ENCODE assay signal across 24 cellular contexts in the genomic region with DNA sequence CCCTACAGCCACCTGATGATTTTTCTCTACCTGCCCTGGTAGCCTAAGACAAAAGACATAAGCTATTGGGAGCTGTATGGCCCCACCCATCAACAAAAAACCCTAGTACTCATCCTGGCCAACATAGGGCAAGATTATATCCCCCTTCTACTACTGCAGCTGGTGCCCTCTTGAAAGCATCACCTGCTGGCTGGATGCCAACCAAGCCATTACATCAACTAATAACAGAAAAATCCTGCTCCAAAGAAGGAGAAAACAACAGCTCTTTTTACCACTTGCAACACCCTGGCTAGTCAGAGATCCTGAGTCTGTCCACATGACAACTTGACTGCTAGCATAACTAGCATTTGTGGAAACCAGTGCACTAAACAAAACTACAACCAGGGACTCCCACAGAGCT. TPM values are rescaled to one million over a fixed set of nuclear protein-coding genes. Genes with fewer than 3 reads are reported as not detected.
DNase-seq lines count a peak whose midpoint lies in the region; ATAC-seq and TF ChIP-seq lines count a peak whose summit lies in the region.
"Had no signal": no experiment of that assay in that cellular context is flagged by ENCODE, and none has a peak within 500 bp of the region (broad histone marks: within the 10 kb centered on the region; RNA-seq: fewer than 3 reads in every experiment).

No MANE protein-coding gene starts in this region.

- H3K36me3 Mint-ChIP-seq in activated CD8-positive, alpha-beta T cell treated with anti-CD3 and anti-CD28 coated beads for 36 hours (ENCODE audit: low read depth) = no peaks in the 10 kb centered on the region
- H3K36me3 Mint-ChIP-seq in activated CD8-positive, alpha-beta T cell treated with anti-CD3 and anti-CD28 coated beads, Interleukin-2, amount 10 ng/mL, durations not matched to agents 7 days and 5 days (ENCODE audit: low read depth) = no peaks in the 10 kb centered on the region
- H3K36me3 Mint-ChIP-seq: activated naive CD8-positive, alpha-beta T cell treated with anti-CD3 and anti-CD28 coated beads, Interleukin-2, amount 10 ng/mL, durations not matched to agents 7 days and 5 days; stimulated activated memory B cell treated with anti-CD40 and anti-IgM and Interleukin-4, amounts not matched to agents 10 μg/mL and 1 μg/mL and 100 μg/mL, for 72 hours; T-cell had no signal

- no peaks in the 10 kb centered on the region for H3K27me3 Mint-ChIP-seq in activated CD8-positive, alpha-beta T cell treated with anti-CD3 and anti-CD28 coated beads for 36 hours
- no peaks in the 10 kb centered on the region for H3K27me3 Mint-ChIP-seq in activated CD8-positive, alpha-beta T cell treated with anti-CD3 and anti-CD28 coated beads, Interleukin-2, amount 10 ng/mL, durations not matched to agents 7 days and 5 days (ENCODE audit: low read depth)
- H3K27me3 Mint-ChIP-seq: activated naive CD8-positive, alpha-beta T cell treated with anti-CD3 and anti-CD28 coated beads, Interleukin-2, amount 10 ng/mL, durations not matched to agents 7 days and 5 days; central memory CD8-positive, alpha-beta T cell had no signal

- CTCF ChIA-PET in activated CD8-positive, alpha-beta T cell treated with anti-CD3 and anti-CD28 coated beads for 36 hours (lab: Charles Lee) = no interaction called here
- CTCF ChIA-PET in activated CD8-positive, alpha-beta T cell treated with anti-CD3 and anti-CD28 coated beads, Interleukin-2, amount 10 ng/mL, durations not matched to agents 7 days and 5 days (lab: Charles Lee) = no interaction called here

- POLR2A ChIA-PET in activated CD8-positive, alpha-beta T cell treated with anti-CD3 and anti-CD28 coated beads for 36 hours (lab: Charles Lee) = no interaction called here
- POLR2A ChIA-PET in activated CD8-positive, alpha-beta T cell treated with anti-CD3 and anti-CD28 coated beads, Interleukin-2, amount 10 ng/mL, durations not matched to agents 7 days and 5 days (lab: Charles Lee) = no interaction called here

- H3K9me3 Mint-ChIP-seq in activated CD8-positive, alpha-beta T cell treated with anti-CD3 and anti-CD28 coated beads for 36 hours = no peaks in the 10 kb centered on the region
- H3K9me3 Mint-ChIP-seq in activated CD8-positive, alpha-beta T cell treated with anti-CD3 and anti-CD28 coated beads, Interleukin-2, amount 10 ng/mL, durations not matched to agents 7 days and 5 days (ENCODE audit: insufficient read depth) = no peaks in the 10 kb centered on the region
- H3K9me3 Mint-ChIP-seq: activated CD4-positive, alpha-beta memory T cell treated with anti-CD3 and anti-CD28 coated beads, Interleukin-2, amount 10 ng/mL, durations not matched to agents 7 days and 5 days; activated naive CD8-positive, alpha-beta T cell treated with anti-CD3 and anti-CD28 coated beads, Interleukin-2, amount 10 ng/mL, durations not matched to agents 7 days and 5 days; central memory CD8-positive, alpha-beta T cell; stimulated activated memory B cell treated with anti-CD40 and anti-IgM and Interleukin-4, amounts not matched to agents 10 μg/mL and 1 μg/mL and 100 μg/mL, for 72 hours; T-cell had no signal

- no peak overlapping the region for H3K27ac ChIP-seq in esophagus muscularis mucosa (replicated peaks in 1 of 4)
- H3K27ac ChIP-seq: dorsolateral prefrontal cortex, lower lobe of right lung, pancreas, SJCRH30 had no signal

- TF ChIP-seq CTCF in activated CD8-positive, alpha-beta T cell treated with anti-CD3 and anti-CD28 coated beads for 36 hours (IDR thresholded peaks at IDR 0.05) = no peak
- TF ChIP-seq CTCF in esophagus muscularis mucosa (IDR thresholded peaks at IDR 0.05) = no peak

- no peaks in the 10 kb centered on the region for H3K27me3 ChIP-seq in esophagus muscularis mucosa
- H3K27me3 ChIP-seq: SJCRH30 had no signal

- H3K4me1 Mint-ChIP-seq in activated CD8-positive, alpha-beta T cell treated with anti-CD3 and anti-CD28 coated beads for 36 hours (ENCODE audit: low read depth) = peaks cover 7% of the 10 kb centered on the region
- peaks cover 10% of the 10 kb centered on the region for H3K4me1 Mint-ChIP-seq in activated CD8-positive, alpha-beta T cell treated with anti-CD3 and anti-CD28 coated beads, Interleukin-2, amount 10 ng/mL, durations not matched to agents 7 days and 5 days (ENCODE audit: low read depth)
- H3K4me1 Mint-ChIP-seq: central memory CD8-positive, alpha-beta T cell; stimulated activated memory B cell treated with anti-CD40 and anti-IgM and Interleukin-4, amounts not matched to agents 10 μg/mL and 1 μg/mL and 100 μg/mL, for 72 hours had no signal

- no peak overlapping the region for H3K27ac Mint-ChIP-seq in activated CD8-positive, alpha-beta T cell treated with anti-CD3 and anti-CD28 coated beads for 36 hours
- no peak overlapping the region for H3K27ac Mint-ChIP-seq in activated CD8-positive, alpha-beta T cell treated with anti-CD3 and anti-CD28 coated beads, Interleukin-2, amount 10 ng/mL, durations not matched to agents 7 days and 5 days
- H3K27ac Mint-ChIP-seq: activated CD4-positive, alpha-beta memory T cell treated with anti-CD3 and anti-CD28 coated beads, Interleukin-2, amount 10 ng/mL, durations not matched to agents 7 days and 5 days; activated naive CD8-positive, alpha-beta T cell treated with anti-CD3 and anti-CD28 coated beads, Interleukin-2, amount 10 ng/mL, durations not matched to agents 7 days and 5 days; stimulated activated memory B cell treated with anti-CD40 and anti-IgM and Interleukin-4, amounts not matched to agents 10 μg/mL and 1 μg/mL and 100 μg/mL, for 72 hours; T-cell had no signal

- DNase-seq in activated CD8-positive, alpha-beta T cell treated with anti-CD3 and anti-CD28 coated beads for 36 hours = peak; percentile 2
- DNase-seq in activated CD8-positive, alpha-beta T cell treated with anti-CD3 and anti-CD28 coated beads, Interleukin-2, amount 10 ng/mL, durations not matched to agents 7 days and 5 days = no peak
- DNase-seq in NCI-H524 (lab: John Stamatoyannopoulos, UW) (peak; percentile 30 to 74), esophagus muscularis mucosa (ENCODE audit: extremely low spot score) (no peak), SW480 (ENCODE audit: low spot score) (no peak), NCI-H187 (lab: John Stamatoyannopoulos, UW) (no peak)
- DNase-seq in stimulated activated CD4-positive, alpha-beta T cell treated with anti-CD3 and anti-CD28 coated beads, Interleukin-4, amount 100 ng/mL, for 24 hours = no peak
- DNase-seq: ACHN; activated CD4-positive, alpha-beta memory T cell treated with anti-CD3 and anti-CD28 coated beads, Interleukin-2, amount 10 ng/mL, durations not matched to agents 7 days and 5 days; activated effector memory CD4-positive, alpha-beta T cell treated with anti-CD3 and anti-CD28 coated beads, Interleukin-2, amount 50 U/mL, for 16 hours; activated T-cell treated with anti-CD3 and anti-CD28 coated beads for 4 hours; dorsolateral prefrontal cortex; EL; kidney; lower lobe of right lung; NCI-H226; pancreas; SJCRH30; T-cell had no signal

- no peak for TF ChIP-seq POLR2A in esophagus muscularis mucosa (IDR thresholded peaks at IDR 0.05; ENCODE audit: low read depth)

- no peak for ATAC-seq in activated CD8-positive, alpha-beta T cell treated with anti-CD3 and anti-CD28 coated beads for 36 hours
- ATAC-seq in activated CD8-positive, alpha-beta T cell treated with anti-CD3 and anti-CD28 coated beads, Interleukin-2, amount 10 ng/mL, durations not matched to agents 7 days and 5 days = no peak
- peak; percentile 20 for ATAC-seq in HG02943 (IDR thresholded peaks at IDR 0.05; ENCODE audit: low read depth, unreplicated experiment)
- ATAC-seq: lower lobe of right lung; pancreas; stimulated activated memory B cell treated with anti-CD40 and anti-IgM and Interleukin-4, amounts not matched to agents 10 μg/mL and 1 μg/mL and 100 μg/mL, for 72 hours; T-cell had no signal

- H3K4me1 ChIP-seq in esophagus muscularis mucosa = no peaks in the 10 kb centered on the region
- H3K4me1 ChIP-seq: HAP-1, lower lobe of right lung, pancreas, SJCRH30 had no signal

- no peaks in the 10 kb centered on the region for H3K9me3 ChIP-seq in esophagus muscularis mucosa
- H3K9me3 ChIP-seq: HAP-1, lower lobe of right lung, pancreas, SJCRH30 had no signal

- intact Hi-C loops in activated CD8-positive, alpha-beta T cell treated with anti-CD3 and anti-CD28 coated beads for 36 hours (cut with micrococcal nuclease) = no loop called here
- intact Hi-C loops in esophagus muscularis mucosa (cut with DNase I) = no loop called here

- no peak for TF ChIP-seq EP300 in esophagus muscularis mucosa (IDR thresholded peaks at IDR 0.05)

- H3K4me3 ChIP-seq in esophagus muscularis mucosa = no peak overlapping the region
- H3K4me3 ChIP-seq: dorsolateral prefrontal cortex, HAP-1, lower lobe of right lung, pancreas, SJCRH30 had no signal

- no peaks in the 10 kb centered on the region for H3K36me3 ChIP-seq in esophagus muscularis mucosa
- H3K36me3 ChIP-seq: HAP-1, lower lobe of right lung, pancreas, SJCRH30 had no signal

- no peak overlapping the region for H3K4me3 Mint-ChIP-seq in activated CD8-positive, alpha-beta T cell treated with anti-CD3 and anti-CD28 coated beads for 36 hours
- H3K4me3 Mint-ChIP-seq in activated CD8-positive, alpha-beta T cell treated with anti-CD3 and anti-CD28 coated beads, Interleukin-2, amount 10 ng/mL, durations not matched to agents 7 days and 5 days = no peak overlapping the region
- H3K4me3 Mint-ChIP-seq: activated CD4-positive, alpha-beta memory T cell treated with anti-CD3 and anti-CD28 coated beads, Interleukin-2, amount 10 ng/mL, durations not matched to agents 7 days and 5 days; activated naive CD8-positive, alpha-beta T cell treated with anti-CD3 and anti-CD28 coated beads, Interleukin-2, amount 10 ng/mL, durations not matched to agents 7 days and 5 days; central memory CD8-positive, alpha-beta T cell; stimulated activated memory B cell treated with anti-CD40 and anti-IgM and Interleukin-4, amounts not matched to agents 10 μg/mL and 1 μg/mL and 100 μg/mL, for 72 hours; T-cell had no signal

RNA-seq across cellular contexts. Expression of a gene that starts 43.6 kb away (rescaled TPM):
- 10 to 100 TPM; 84.8 to 85.3 TPM for total RNA-seq in activated CD8-positive, alpha-beta T cell treated with anti-CD3 and anti-CD28 coated beads for 36 hours
- total RNA-seq in activated CD8-positive, alpha-beta T cell treated with anti-CD3 and anti-CD28 coated beads, Interleukin-2, amount 10 ng/mL, durations not matched to agents 7 days and 5 days = 10 to 100 TPM; 18.5 to 22.2 TPM
- total RNA-seq in esophagus muscularis mucosa = 10 to 100 TPM in 3 of 4 donors, 1 to 10 TPM in 1; 6.8 to 17.0 (median 12.7) TPM

Comparison
In these comparisons a context has a peak if more than half of its experiments do, and no peak if none do; other contexts are left out.
1. DNase-seq: peak in activated CD8-positive, alpha-beta T cell treated with anti-CD3 and anti-CD28 coated beads for 36 hours (single experiment) and NCI-H524 (2 of 2); none in activated CD8-positive, alpha-beta T cell treated with anti-CD3 and anti-CD28 coated beads, Interleukin-2, amount 10 ng/mL, durations not matched to agents 7 days and 5 days (single experiment), esophagus muscularis mucosa (single experiment), stimulated activated CD4-positive, alpha-beta T cell treated with anti-CD3 and anti-CD28 coated beads, Interleukin-4, amount 100 ng/mL, for 24 hours (single experiment), SW480 (single experiment) and NCI-H187 (0 of 2).